ENCODE assay signal across 24 cellular contexts in the genomic region with DNA sequence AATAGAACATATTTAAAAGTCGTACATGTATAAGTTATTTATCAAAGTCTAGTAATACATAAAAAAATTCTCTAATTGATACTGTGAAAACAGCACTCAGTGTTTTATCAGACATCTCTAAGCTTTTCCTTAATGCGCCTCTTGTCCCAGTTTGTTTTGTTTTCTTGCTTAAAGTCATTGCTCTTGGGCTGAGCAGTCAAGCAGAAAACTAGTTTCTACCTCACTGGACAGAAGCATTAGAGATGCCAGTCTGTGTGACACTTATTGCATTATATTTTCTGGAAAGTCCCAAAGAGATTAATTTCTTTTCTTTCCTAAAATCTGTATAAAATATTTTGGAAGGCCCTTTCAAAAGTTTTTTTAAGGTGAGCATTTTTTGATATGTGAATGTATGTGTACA.
A peak's percentile ranks its signal among the peaks of the same experiment; 100 is the strongest.
DNase-seq lines count a peak whose midpoint lies in the region; ATAC-seq and TF ChIP-seq lines count a peak whose summit lies in the region.
"Had no signal": no experiment of that assay in that cellular context is flagged by ENCODE, and none has a peak within 500 bp of the region (broad histone marks: within the 10 kb centered on the region; RNA-seq: fewer than 3 reads in every experiment).

No MANE protein-coding gene starts in this region.

- peak overlapping the region in 7 of 11 experiments; percentile 19 to 54 (median 32); a peak in 8 of 22 replicates for H3K4me2 ChIP-seq in BLaER1 treated with 17β-estradiol and CSF1 and Interleukin-3, amounts not matched to agents 10 nM and 100 nM

- no peaks in the 10 kb centered on the region for H3K4me1 Mint-ChIP-seq in nephron

- no peak overlapping the region for H3K9ac ChIP-seq in BLaER1 treated with 17β-estradiol and CSF1 and Interleukin-3, amounts not matched to agents 10 nM and 100 nM

- H3K27me3 Mint-ChIP-seq in nephron (ENCODE audit: low read depth): peaks cover 4% of the 10 kb centered on the region
- H3K27me3 Mint-ChIP-seq: B cell, type B pancreatic cell had no signal

- TF ChIP-seq CTCF in nephron (IDR thresholded peaks at IDR 0.05; ENCODE audit: unreplicated experiment in 3 of 3): no peak

- peak overlapping the region in 2 of 3 experiments; percentile 61 to 71 for H3K27ac Mint-ChIP-seq in nephron
- H3K27ac Mint-ChIP-seq: activated naive CD4-positive, alpha-beta T cell treated with anti-CD3 and anti-CD28 coated beads for 36 hours; activated T-cell treated with anti-CD3 and anti-CD28 coated beads, Interleukin-2, amount 50 U/mL, for 72 hours; B cell; type B pancreatic cell had no signal

- H3K36me3 ChIP-seq in BLaER1 treated with 17β-estradiol and CSF1 and Interleukin-3, amounts not matched to agents 10 nM and 100 nM: no peaks in the 10 kb centered on the region
- H3K36me3 ChIP-seq: neutrophil had no signal

- no peaks in the 10 kb centered on the region for H4K20me1 ChIP-seq in BLaER1 treated with 17β-estradiol and CSF1 and Interleukin-3, amounts not matched to agents 10 nM and 100 nM

- no peak overlapping the region for H3K4me3 ChIP-seq in BLaER1 treated with 17β-estradiol and CSF1 and Interleukin-3, amounts not matched to agents 10 nM and 100 nM
- H3K4me3 ChIP-seq: psoas muscle, skin epidermis had no signal

- H3K4me1 ChIP-seq in BLaER1 treated with 17β-estradiol and CSF1 and Interleukin-3, amounts not matched to agents 10 nM and 100 nM: peaks cover 0 to 25% (median 16%) of the 10 kb centered on the region in 10 experiments; a peak in 13 of 20 replicates
- H3K4me1 ChIP-seq: psoas muscle had no signal

- H3K9me3 Mint-ChIP-seq in nephron: no peaks in the 10 kb centered on the region
- H3K9me3 Mint-ChIP-seq: activated naive CD4-positive, alpha-beta T cell treated with anti-CD3 and anti-CD28 coated beads for 36 hours; type B pancreatic cell had no signal

- peak; percentile 79 for ATAC-seq in GM18907 (IDR thresholded peaks at IDR 0.05; ENCODE audit: unreplicated experiment)
- no peak for ATAC-seq in HG03196 (IDR thresholded peaks at IDR 0.05; ENCODE audit: unreplicated experiment)
- no peak for ATAC-seq in GM21717 (IDR thresholded peaks at IDR 0.05; ENCODE audit: unreplicated experiment)
- ATAC-seq: activated T-cell treated with anti-CD3 and anti-CD28 coated beads, Interleukin-2, amount 50 U/mL, for 72 hours; HepG2; psoas muscle had no signal

- no peak overlapping the region for H3K4me3 Mint-ChIP-seq in nephron
- H3K4me3 Mint-ChIP-seq: activated naive CD4-positive, alpha-beta T cell treated with anti-CD3 and anti-CD28 coated beads for 36 hours; activated T-cell treated with anti-CD3 and anti-CD28 coated beads, Interleukin-2, amount 50 U/mL, for 72 hours; B cell; type B pancreatic cell had no signal

- peak; percentile 48 for DNase-seq in astrocyte of the hippocampus (ENCODE audit: low read depth, low spot score)
- no peak for DNase-seq in germinal center (ENCODE audit: low spot score)
- DNase-seq in Ammon's horn (ENCODE audit: low spot score): no peak
- DNase-seq: activated CD4-positive, alpha-beta T cell treated with anti-CD3 and anti-CD28 coated beads for 48 hours; activated naive CD4-positive, alpha-beta T cell treated with anti-CD3 and anti-CD28 coated beads for 36 hours; activated T-cell treated with anti-CD3 and anti-CD28 coated beads, Interleukin-2, amount 50 U/mL, for 72 hours; amygdala; Kasumi-1; mammary epithelial cell; NCI-H187; NCI-H226; NCI-H774; OCI-M1; psoas muscle had no signal

- no peaks in the 10 kb centered on the region for H3K27me3 ChIP-seq in BLaER1 treated with 17β-estradiol and CSF1 and Interleukin-3, amounts not matched to agents 10 nM and 100 nM
- H3K27me3 ChIP-seq: neutrophil had no signal

- H3K36me3 Mint-ChIP-seq in nephron (ENCODE audit: low read depth): no peaks in the 10 kb centered on the region
- H3K36me3 Mint-ChIP-seq: type B pancreatic cell had no signal

- peak overlapping the region in 1 of 11 experiments; percentile 8; a peak in 1 of 22 replicates for H3K27ac ChIP-seq in BLaER1 treated with 17β-estradiol and CSF1 and Interleukin-3, amounts not matched to agents 10 nM and 100 nM
- H3K27ac ChIP-seq: neutrophil, psoas muscle, skin epidermis had no signal

- no peaks in the 10 kb centered on the region for H3K9me3 ChIP-seq in BLaER1 treated with 17β-estradiol and CSF1 and Interleukin-3, amounts not matched to agents 10 nM and 100 nM (replicated peaks in 1 of 11)
- H3K9me3 ChIP-seq: neutrophil, psoas muscle had no signal
